Comparison of ENCODE assay signal across 19 cellular contexts in the genomic region with DNA sequence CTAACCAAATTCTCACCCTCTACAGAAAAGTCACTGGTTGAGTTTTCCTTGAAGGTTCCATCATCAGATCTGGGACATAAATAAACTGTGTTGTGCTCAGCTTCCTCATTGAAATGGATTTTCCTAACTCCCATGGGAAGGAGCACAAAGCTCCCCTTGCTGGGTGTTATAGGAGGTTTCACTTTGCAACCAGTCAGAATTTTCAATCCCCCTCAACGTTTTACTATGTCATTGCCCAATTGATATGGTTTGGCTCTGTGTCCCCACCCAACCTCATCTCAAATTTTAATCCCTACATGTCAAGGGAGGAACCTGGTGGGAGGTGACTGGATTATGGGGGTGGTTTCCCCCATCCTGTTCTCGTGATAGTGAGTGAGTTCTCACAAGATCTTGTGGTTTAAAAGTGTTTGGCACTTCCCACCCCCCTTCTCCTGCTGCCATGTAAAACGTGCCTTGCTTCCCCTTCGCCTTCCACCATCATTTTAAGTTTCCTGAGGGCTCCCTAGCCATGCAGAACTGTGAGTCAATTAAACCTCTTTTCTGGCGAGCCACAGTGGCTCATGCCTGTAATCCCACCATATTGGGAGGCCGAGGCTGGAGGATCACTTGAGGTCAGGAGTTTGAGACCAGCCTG.
DNase-seq lines count a peak whose midpoint lies in the region; ATAC-seq, FAIRE-seq and TF ChIP-seq lines count a peak whose summit lies in the region.
"Had no signal": no experiment of that assay in that cellular context is flagged by ENCODE, and none has a peak within 500 bp of the region (broad histone marks: within the 10 kb centered on the region; RNA-seq: fewer than 3 reads in every experiment).

No MANE protein-coding gene starts in this region.

- CTCF ChIA-PET in activated B cell treated with CpG ODN at 0.5 μM for 24 hours (lab: Charles Lee): interaction anchor here (0.6 to 0.9 kb wide), 2 partner anchors 43 to 90 kb away, joined by 3 to 4 read pairs; no protein-coding TSS in a partner anchor

- DNase-seq in stimulated activated naive CD8-positive, alpha-beta T cell treated with anti-CD3 and anti-CD28 coated beads, Interleukin-15, Interleukin-2, amounts not matched to agents 100 U/mL and 50 U/mL, for 24 hours: no peak
- DNase-seq in activated B cell treated with CpG ODN at 0.5 μM for 24 hours (no peak), glutamatergic neuron (no peak), foreskin keratinocyte (no peak), frontal cortex (ENCODE audit: low spot score in 2 of 2) (no peak)
- no peak for DNase-seq in stimulated activated naive CD8-positive, alpha-beta T cell treated with anti-CD3 and anti-CD28 coated beads, Interleukin-15, amount 100 ng/mL, for 72 hours
- DNase-seq: effector CD8-positive, alpha-beta T cell; heart right ventricle; lower lobe of right lung; NCI-H1092; NCI-H2081; NCI-H524 treated with DMSO at 0.1 percent for 48 hours; SHP77 treated with DMSO at 0.1 percent for 48 hours; stimulated activated CD4-positive, alpha-beta T cell treated with anti-CD3 and anti-CD28 coated beads, Interleukin-4, amount 100 ng/mL, for 24 hours had no signal

- peaks cover 84% of the 10 kb centered on the region for H3K36me3 Mint-ChIP-seq in stimulated activated naive CD8-positive, alpha-beta T cell treated with anti-CD3 and anti-CD28 coated beads, Interleukin-15, Interleukin-2, amounts not matched to agents 100 ng/mL and 50 ng/mL, for 24 hours (ENCODE audit: low read depth)
- H3K36me3 Mint-ChIP-seq in activated B cell treated with CpG ODN at 0.5 μM for 24 hours (ENCODE audit: low read depth): peaks cover 91% of the 10 kb centered on the region
- peaks cover 4% of the 10 kb centered on the region for H3K36me3 Mint-ChIP-seq in glutamatergic neuron (ENCODE audit: unreplicated experiment)

- FAIRE-seq in frontal cortex (lab: Jason Lieb, UNC): no peak
- FAIRE-seq: D721Med had no signal

- POLR2A ChIA-PET in activated B cell treated with CpG ODN at 0.5 μM for 24 hours (lab: Charles Lee): no interaction called here

- peaks cover 11% of the 10 kb centered on the region for H3K4me1 Mint-ChIP-seq in stimulated activated naive CD8-positive, alpha-beta T cell treated with anti-CD3 and anti-CD28 coated beads, Interleukin-15, Interleukin-2, amounts not matched to agents 100 ng/mL and 50 ng/mL, for 24 hours (ENCODE audit: low read depth)
- H3K4me1 Mint-ChIP-seq in activated B cell treated with CpG ODN at 0.5 μM for 24 hours (no peaks in the 10 kb centered on the region), glutamatergic neuron (ENCODE audit: low read depth, unreplicated experiment) (peaks cover 8% of the 10 kb centered on the region)
- H3K4me1 Mint-ChIP-seq in stimulated activated naive CD8-positive, alpha-beta T cell treated with anti-CD3 and anti-CD28 coated beads, Interleukin-15, amount 100 ng/mL, for 72 hours: peaks cover 16% of the 10 kb centered on the region

- H3K4me1 ChIP-seq in foreskin keratinocyte: no peaks in the 10 kb centered on the region
- H3K4me1 ChIP-seq: lower lobe of right lung had no signal

- no peaks in the 10 kb centered on the region for H3K27me3 Mint-ChIP-seq in stimulated activated naive CD8-positive, alpha-beta T cell treated with anti-CD3 and anti-CD28 coated beads, Interleukin-15, Interleukin-2, amounts not matched to agents 100 ng/mL and 50 ng/mL, for 24 hours
- H3K27me3 Mint-ChIP-seq in activated B cell treated with CpG ODN at 0.5 μM for 24 hours (no peaks in the 10 kb centered on the region), glutamatergic neuron (ENCODE audit: unreplicated experiment) (peaks cover 6% of the 10 kb centered on the region)
- H3K27me3 Mint-ChIP-seq in stimulated activated naive CD8-positive, alpha-beta T cell treated with anti-CD3 and anti-CD28 coated beads, Interleukin-15, amount 100 ng/mL, for 72 hours: no peaks in the 10 kb centered on the region

- H3K4me3 Mint-ChIP-seq in stimulated activated naive CD8-positive, alpha-beta T cell treated with anti-CD3 and anti-CD28 coated beads, Interleukin-15, Interleukin-2, amounts not matched to agents 100 ng/mL and 50 ng/mL, for 24 hours: no peak overlapping the region
- no peak overlapping the region for H3K4me3 Mint-ChIP-seq in activated B cell treated with CpG ODN at 0.5 μM for 24 hours
- no peak overlapping the region for H3K4me3 Mint-ChIP-seq in glutamatergic neuron (ENCODE audit: unreplicated experiment)
- no peak overlapping the region for H3K4me3 Mint-ChIP-seq in stimulated activated naive CD8-positive, alpha-beta T cell treated with anti-CD3 and anti-CD28 coated beads, Interleukin-15, amount 100 ng/mL, for 72 hours

- intact Hi-C loops in activated B cell treated with CpG ODN at 0.5 μM for 24 hours (cut with micrococcal nuclease): no loop called here

- no peaks in the 10 kb centered on the region for H3K27me3 ChIP-seq in foreskin keratinocyte
- H3K27me3 ChIP-seq: cardiac muscle cell, heart right ventricle had no signal

- TF ChIP-seq CTCF in activated B cell treated with CpG ODN at 0.5 μM for 24 hours (IDR thresholded peaks at IDR 0.05): no peak
- no peak for TF ChIP-seq CTCF in glutamatergic neuron (IDR thresholded peaks at IDR 0.05; ENCODE audit: partially characterized antibody, unreplicated experiment)
- no peak for TF ChIP-seq CTCF in foreskin keratinocyte (conservative IDR thresholded peaks at IDR 0.05)

- ATAC-seq in stimulated activated naive CD8-positive, alpha-beta T cell treated with anti-CD3 and anti-CD28 coated beads, Interleukin-15, Interleukin-2, amounts not matched to agents 100 U/mL and 50 U/mL, for 24 hours: no peak
- ATAC-seq in activated B cell treated with CpG ODN at 0.5 μM for 24 hours (ENCODE audit: low read depth): no peak
- no peak for ATAC-seq in stimulated activated naive CD8-positive, alpha-beta T cell treated with anti-CD3 and anti-CD28 coated beads, Interleukin-15, amount 100 ng/mL, for 72 hours
- ATAC-seq in GM21576 (IDR thresholded peaks at IDR 0.05; ENCODE audit: unreplicated experiment): no peak
- no peak for ATAC-seq in foreskin keratinocyte
- ATAC-seq: heart right ventricle, lower lobe of right lung had no signal

- peak overlapping the region; percentile 83 for H3K27ac Mint-ChIP-seq in stimulated activated naive CD8-positive, alpha-beta T cell treated with anti-CD3 and anti-CD28 coated beads, Interleukin-15, Interleukin-2, amounts not matched to agents 100 ng/mL and 50 ng/mL, for 24 hours
- H3K27ac Mint-ChIP-seq in activated B cell treated with CpG ODN at 0.5 μM for 24 hours: peak overlapping the region; percentile 71
- H3K27ac Mint-ChIP-seq in glutamatergic neuron (ENCODE audit: unreplicated experiment): peak overlapping the region; percentile 73
- peak overlapping the region; percentile 52 to 91 for H3K27ac Mint-ChIP-seq in stimulated activated naive CD8-positive, alpha-beta T cell treated with anti-CD3 and anti-CD28 coated beads, Interleukin-15, amount 100 ng/mL, for 72 hours

- H3K27ac ChIP-seq in foreskin keratinocyte: no peak overlapping the region
- H3K27ac ChIP-seq: cardiac muscle cell, lower lobe of right lung, thoracic aorta had no signal

- H3K9me3 Mint-ChIP-seq in stimulated activated naive CD8-positive, alpha-beta T cell treated with anti-CD3 and anti-CD28 coated beads, Interleukin-15, Interleukin-2, amounts not matched to agents 100 ng/mL and 50 ng/mL, for 24 hours: no peaks in the 10 kb centered on the region
- H3K9me3 Mint-ChIP-seq in activated B cell treated with CpG ODN at 0.5 μM for 24 hours (no peaks in the 10 kb centered on the region), glutamatergic neuron (ENCODE audit: unreplicated experiment) (no peaks in the 10 kb centered on the region)
- H3K9me3 Mint-ChIP-seq in stimulated activated naive CD8-positive, alpha-beta T cell treated with anti-CD3 and anti-CD28 coated beads, Interleukin-15, amount 100 ng/mL, for 72 hours: no peaks in the 10 kb centered on the region
